Comparison of ENCODE assay signal across 8 cellular contexts in the genomic region with DNA sequence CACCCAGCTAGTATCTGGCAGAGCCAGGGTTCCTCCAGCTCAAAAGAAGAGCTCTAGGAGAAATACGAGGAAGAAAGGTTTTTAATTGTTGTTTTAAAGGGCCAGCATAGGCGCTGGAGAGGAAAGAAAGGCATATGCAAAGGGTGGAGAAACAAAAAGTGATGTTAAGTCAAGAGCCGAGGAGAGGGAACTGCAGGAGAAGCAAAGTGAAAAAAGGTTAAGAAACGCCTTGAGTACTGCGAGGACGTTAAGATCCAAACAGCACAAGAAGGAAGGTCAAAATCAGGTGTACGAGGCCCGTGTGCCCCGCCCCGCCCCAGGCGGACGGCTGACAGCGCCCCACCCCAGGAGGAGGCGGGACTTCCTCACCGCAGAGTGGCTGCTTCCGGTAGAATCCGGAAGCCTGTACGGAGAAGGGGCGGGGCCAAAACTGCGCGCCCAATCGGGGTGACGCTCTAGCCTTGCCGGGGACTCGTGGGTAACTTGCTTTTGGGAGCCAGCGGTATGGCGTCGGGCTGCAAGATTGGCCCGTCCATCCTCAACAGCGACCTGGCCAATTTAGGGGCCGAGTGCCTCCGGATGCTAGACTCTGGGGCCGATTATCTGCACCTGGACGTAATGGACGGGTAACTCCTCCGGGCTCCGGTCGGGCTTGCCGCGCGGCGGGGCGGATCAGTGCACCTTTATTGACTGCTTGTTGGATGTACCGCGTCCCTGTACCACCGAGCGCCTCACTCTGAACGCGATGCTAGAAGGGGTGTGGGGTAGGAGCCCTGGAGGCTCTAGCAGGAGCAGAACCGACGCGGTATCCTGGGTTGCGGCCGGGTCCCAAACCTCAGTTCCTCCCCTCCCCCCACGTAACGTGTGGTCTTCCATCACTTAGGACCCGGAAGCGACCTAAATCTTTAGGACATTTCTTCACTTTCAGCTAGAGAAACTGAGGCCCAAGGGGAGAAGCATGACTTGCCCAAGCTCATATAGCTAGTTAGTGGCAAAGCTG. TPM values are rescaled to one million over a fixed set of nuclear protein-coding genes. Genes with fewer than 3 reads are reported as not detected.
A peak's percentile ranks its signal among the peaks of the same experiment; 100 is the strongest.
DNase-seq lines count a peak whose midpoint lies in the region; ATAC-seq and TF ChIP-seq lines count a peak whose summit lies in the region.

Gene RPE, plus strand, starts transcription at position 481 of the 1,000 bp plus-strand sequence. Its CDS starts 24 bp downstream, at position 505.

- peak; percentile 94 for DNase-seq in AG08396 (ENCODE audit: low spot score)
- DNase-seq in NCI-H345 treated with DMSO at 0.1 percent for 48 hours (lab: John Stamatoyannopoulos, UW; ENCODE audit: unreplicated experiment) = peak; percentile 96
- peak; percentile 95 to 97 (median 96) for DNase-seq in activated CD4-positive, CD25-positive, alpha-beta regulatory T cell (lab: John Stamatoyannopoulos, UW)
- peak; percentile 94 for DNase-seq in central memory CD4-positive, alpha-beta T cell
- DNase-seq in inferior parietal cortex (ENCODE audit: extremely low spot score) = peak; percentile 97
- DNase-seq in spleen = peak; percentile 98

- H3K27ac ChIP-seq in spleen = peak within 1 kb of the TSS; percentile 39 to 89 (median 86)

- H3K4me1 ChIP-seq in spleen = peaks cover 14 to 61% (median 47%) of the 10 kb centered on the region in 6 donors

- no peaks in the 10 kb centered on the region for H3K27me3 ChIP-seq in spleen (replicated peaks in 1 of 7)

- peak; percentile 100 for ATAC-seq in GM19023 (IDR thresholded peaks at IDR 0.05; ENCODE audit: unreplicated experiment)
- peak; percentile 100 for ATAC-seq in HG03280 (IDR thresholded peaks at IDR 0.05; ENCODE audit: unreplicated experiment)

- peak within 1 kb of the TSS; percentile 74 to 99 (median 96) for H3K4me3 ChIP-seq in spleen

- no peak for TF ChIP-seq POLR2A in spleen (IDR thresholded peaks at IDR 0.05)

- 0 to 1% (median 1%) methylated on average over 41 to 58 of the region's 58 CpGs for WGBS in spleen, 5 donors

- peaks cover 0 to 13% (median 0%) of the 10 kb centered on the region in 6 donors for H3K36me3 ChIP-seq in spleen

- intact Hi-C loops in spleen (cut with DNase I; ENCODE audit: low total_unique reads) = no loop called here

- H3K9me3 ChIP-seq in spleen = no peaks in the 10 kb centered on the region

- TF ChIP-seq CTCF in spleen (IDR thresholded peaks at IDR 0.05 in 8 of 11, conservative IDR thresholded peaks at IDR 0.05 in 3 of 11) = peak in 4 of 11 experiments; percentile 7 to 39 (median 16)

RNA-seq across cellular contexts. Expression of gene RPE, which starts in this region (rescaled TPM):
- 10 to 100 TPM; 40.0 to 61.0 (median 49.9) TPM for total RNA-seq in spleen
- polyA plus RNA-seq in spleen = 10 to 100 TPM in 2 of 3 donors, 1 to 10 TPM in 1; 8.0 to 16.2 (median 14.0) TPM

Comparison
In these comparisons a context has a peak if more than half of its experiments do, and no peak if none do; other contexts are left out.
1. Peak in every context shown above with its lines: DNase-seq, ATAC-seq, H3K4me3 ChIP-seq and H3K27ac ChIP-seq.